ENCODE assay signal across 17 cellular contexts in genomic region chr5:79436224-79436623, GRCh38.
DNase-seq lines count a peak whose midpoint lies in the region; ATAC-seq and TF ChIP-seq lines count a peak whose summit lies in the region.
"Had no signal": no experiment of that assay in that cellular context is flagged by ENCODE, and none has a peak within 500 bp of the region (broad histone marks: within the 10 kb centered on the region; RNA-seq: fewer than 3 reads in every experiment).

No MANE protein-coding gene starts in this region.

- no peaks in the 10 kb centered on the region for H3K4me1 Mint-ChIP-seq in stimulated activated naive CD8-positive, alpha-beta T cell treated with anti-CD3 and anti-CD28 coated beads, Interleukin-15, amount 100 ng/mL, for 72 hours
- H3K4me1 Mint-ChIP-seq in natural killer cell, result no peaks in the 10 kb centered on the region
- H3K4me1 Mint-ChIP-seq: CD14-positive monocyte; stimulated activated naive B cell treated with anti-CD40 and anti-IgM and Interleukin-4, amounts not matched to agents 10 μg/mL and 1 μg/mL and 100 μg/mL, for 72 hours had no signal

- no peaks in the 10 kb centered on the region for H3K27me3 Mint-ChIP-seq in stimulated activated naive CD8-positive, alpha-beta T cell treated with anti-CD3 and anti-CD28 coated beads, Interleukin-15, amount 100 ng/mL, for 72 hours
- H3K27me3 Mint-ChIP-seq in natural killer cell (ENCODE audit: low read depth in 2 of 2), result no peaks in the 10 kb centered on the region
- H3K27me3 Mint-ChIP-seq: stimulated activated naive B cell treated with anti-CD40 and anti-IgM and Interleukin-4, amounts not matched to agents 10 μg/mL and 1 μg/mL and 100 μg/mL, for 72 hours had no signal

- intact Hi-C loops in right cardiac atrium (cut with DNase I), result no loop called here
- intact Hi-C loops in natural killer cell (cut with micrococcal nuclease), result no loop called here
- intact Hi-C loops in spleen (cut with DNase I; ENCODE audit: low total_unique reads), result no loop called here

- H3K9me3 ChIP-seq in right cardiac atrium (ENCODE audit: control insufficient read depth, low read length) (no peaks in the 10 kb centered on the region), spleen (no peaks in the 10 kb centered on the region)

- TF ChIP-seq CTCF in cardiac fibroblast (IDR thresholded peaks at IDR 0.05; ENCODE audit: low read depth, low read length), result no peak
- TF ChIP-seq CTCF in natural killer cell (IDR thresholded peaks at IDR 0.05), result no peak
- TF ChIP-seq CTCF in spleen (IDR thresholded peaks at IDR 0.05 in 8 of 11, conservative IDR thresholded peaks at IDR 0.05 in 3 of 11), result no peak

- no peaks in the 10 kb centered on the region for H3K36me3 ChIP-seq in spleen

- WGBS in right cardiac atrium, result 93% methylated on average over 3 of the region's 3 CpGs
- WGBS in spleen, 5 donors, result 94 to 100% (median 97%) methylated on average over 3 of the region's 3 CpGs

- H3K4me3 Mint-ChIP-seq in stimulated activated naive CD8-positive, alpha-beta T cell treated with anti-CD3 and anti-CD28 coated beads, Interleukin-15, amount 100 ng/mL, for 72 hours, result no peak overlapping the region
- H3K4me3 Mint-ChIP-seq in natural killer cell, result no peak overlapping the region
- H3K4me3 Mint-ChIP-seq: CD14-positive monocyte; stimulated activated naive B cell treated with anti-CD40 and anti-IgM and Interleukin-4, amounts not matched to agents 10 μg/mL and 1 μg/mL and 100 μg/mL, for 72 hours had no signal

- peak; percentile 60 for DNase-seq in AG08395 (ENCODE audit: low spot score)
- peak; percentile 25 for DNase-seq in HuH-7.5 (ENCODE audit: low spot score)
- DNase-seq in cardiac fibroblast (ENCODE audit: low read depth in 2 of 2), result peak; percentile 63 to 78
- DNase-seq in kidney glomerular epithelial cell (lab: John Stamatoyannopoulos, UW), result peak; percentile 72
- no peak for DNase-seq in right cardiac atrium
- DNase-seq in stimulated activated naive CD8-positive, alpha-beta T cell treated with anti-CD3 and anti-CD28 coated beads, Interleukin-15, amount 100 ng/mL, for 72 hours, result no peak
- no peak for DNase-seq in natural killer cell
- no peak for DNase-seq in spleen
- DNase-seq: activated CD8-positive, alpha-beta memory T cell treated with anti-CD3 and anti-CD28 coated beads, Interleukin-2, amount 50 U/mL, for 4 hours; hippocampal formation; NCI-H1092; NCI-H510A; SHP77; stimulated activated CD4-positive, alpha-beta T cell treated with anti-CD3 and anti-CD28 coated beads, Interleukin-2, amount 100 ng/mL, for 48 hours; stimulated activated naive B cell treated with anti-CD40 and anti-IgM and Interleukin-4, amounts not matched to agents 10 μg/mL and 1 μg/mL and 100 μg/mL, for 72 hours had no signal

- H3K36me3 Mint-ChIP-seq in natural killer cell, result no peaks in the 10 kb centered on the region
- H3K36me3 Mint-ChIP-seq: CD14-positive monocyte had no signal

- no peak overlapping the region for H3K27ac Mint-ChIP-seq in stimulated activated naive CD8-positive, alpha-beta T cell treated with anti-CD3 and anti-CD28 coated beads, Interleukin-15, amount 100 ng/mL, for 72 hours
- no peak overlapping the region for H3K27ac Mint-ChIP-seq in natural killer cell
- H3K27ac Mint-ChIP-seq: CD14-positive monocyte; stimulated activated naive B cell treated with anti-CD40 and anti-IgM and Interleukin-4, amounts not matched to agents 10 μg/mL and 1 μg/mL and 100 μg/mL, for 72 hours had no signal

- no peak for ATAC-seq in right cardiac atrium
- ATAC-seq in stimulated activated naive CD8-positive, alpha-beta T cell treated with anti-CD3 and anti-CD28 coated beads, Interleukin-15, amount 100 ng/mL, for 72 hours, result no peak
- no peak for ATAC-seq in natural killer cell
- ATAC-seq: stimulated activated naive B cell treated with anti-CD40 and anti-IgM and Interleukin-4, amounts not matched to agents 10 μg/mL and 1 μg/mL and 100 μg/mL, for 72 hours had no signal

- no peak for TF ChIP-seq POLR2A in spleen (IDR thresholded peaks at IDR 0.05)

- no peaks in the 10 kb centered on the region for H3K27me3 ChIP-seq in right cardiac atrium (ENCODE audit: control insufficient read depth, insufficient read depth)
- H3K27me3 ChIP-seq in spleen (replicated peaks in 1 of 7), result no peaks in the 10 kb centered on the region

- H3K27ac ChIP-seq in right cardiac atrium (ENCODE audit: low read length) (no peak overlapping the region), spleen (no peak overlapping the region)
- H3K27ac ChIP-seq: VCaP had no signal

- H3K4me1 ChIP-seq in right cardiac atrium (ENCODE audit: control insufficient read depth, insufficient read depth, low read length) (no peaks in the 10 kb centered on the region), spleen (no peaks in the 10 kb centered on the region)

- H3K9me3 Mint-ChIP-seq in stimulated activated naive CD8-positive, alpha-beta T cell treated with anti-CD3 and anti-CD28 coated beads, Interleukin-15, amount 100 ng/mL, for 72 hours, result no peaks in the 10 kb centered on the region
- H3K9me3 Mint-ChIP-seq in natural killer cell, result no peaks in the 10 kb centered on the region
- H3K9me3 Mint-ChIP-seq: CD14-positive monocyte; stimulated activated naive B cell treated with anti-CD40 and anti-IgM and Interleukin-4, amounts not matched to agents 10 μg/mL and 1 μg/mL and 100 μg/mL, for 72 hours had no signal

- no peak overlapping the region for H3K4me3 ChIP-seq in cardiac fibroblast (replicated peaks in 1 of 2; ENCODE audit: low read depth in 2 of 2, low read length in 2 of 2)
- H3K4me3 ChIP-seq in right cardiac atrium (ENCODE audit: low read length), result no peak overlapping the region
- H3K4me3 ChIP-seq in spleen, result no peak overlapping the region

Comparison
In these comparisons a context has a peak if more than half of its experiments do, and no peak if none do; other contexts are left out.
1. DNase-seq: peak in AG08395 (single experiment), HuH-7.5 (single experiment), cardiac fibroblast (2 of 2) and kidney glomerular epithelial cell (single experiment); none in right cardiac atrium (0 of 3), stimulated activated naive CD8-positive, alpha-beta T cell treated with anti-CD3 and anti-CD28 coated beads, Interleukin-15, amount 100 ng/mL, for 72 hours (0 of 2), natural killer cell (single experiment) and spleen (single experiment).